Comparison of ENCODE assay signal across 17 cellular contexts in the genomic region with DNA sequence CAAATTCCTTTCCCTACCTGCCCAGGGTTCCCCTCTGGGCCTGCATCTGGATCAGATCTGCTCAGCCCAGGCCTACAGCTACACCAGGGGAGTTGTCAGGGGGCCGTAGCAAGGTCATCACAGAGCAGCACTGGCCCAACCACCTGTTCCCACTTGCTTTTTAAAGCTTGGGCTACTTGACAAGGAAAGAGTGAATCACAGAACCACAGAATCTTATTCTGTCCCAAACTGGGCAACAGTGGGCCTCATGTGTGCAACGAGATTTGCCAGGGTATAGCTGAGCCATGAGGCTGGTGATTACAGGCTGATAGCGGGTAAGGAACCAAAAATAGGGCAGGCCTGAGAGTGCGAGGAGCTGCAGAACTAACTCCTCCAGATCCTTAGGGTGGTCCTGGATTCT.
DNase-seq lines count a peak whose midpoint lies in the region; ATAC-seq and TF ChIP-seq lines count a peak whose summit lies in the region.
"Had no signal": no experiment of that assay in that cellular context is flagged by ENCODE, and none has a peak within 500 bp of the region (broad histone marks: within the 10 kb centered on the region; RNA-seq: fewer than 3 reads in every experiment).

No MANE protein-coding gene starts in this region.

- in situ Hi-C loops in brain microvascular endothelial cell (cut with HindIII; ENCODE audit: low pct_ligation_motif_present, low sequenced_read_pairs) = no loop called here

- intact Hi-C loops in tibial artery (cut with DNase I; ENCODE audit: low total_unique reads) = no loop called here
- intact Hi-C loops in heart left ventricle (cut with DNase I) = no loop called here

- no peak for TF ChIP-seq POLR2A in heart left ventricle (IDR thresholded peaks at IDR 0.05)

- H3K9me3 ChIP-seq in tibial artery (no peaks in the 10 kb centered on the region), heart left ventricle (peaks cover 0 to 9% (median 0%) of the 10 kb centered on the region in 12 donors)
- H3K9me3 ChIP-seq: suprapubic skin had no signal

- no peak overlapping the region for H3K4me3 ChIP-seq in brain microvascular endothelial cell (ENCODE audit: low read depth, low read length)
- no peak overlapping the region for H3K4me3 ChIP-seq in tibial artery
- no peak overlapping the region for H3K4me3 ChIP-seq in heart left ventricle
- H3K4me3 ChIP-seq: GM12878, suprapubic skin had no signal

- H3K4me1 ChIP-seq in tibial artery (peaks cover 0 to 56% (median 34%) of the 10 kb centered on the region in 4 donors), heart left ventricle (peaks cover 0 to 16% (median 8%) of the 10 kb centered on the region in 12 donors)

- no peaks in the 10 kb centered on the region for H3K9me3 Mint-ChIP-seq in effector memory CD8-positive, alpha-beta T cell
- H3K9me3 Mint-ChIP-seq: activated CD4-positive, alpha-beta T cell treated with anti-CD3 and anti-CD28 coated beads, Interleukin-2, amount 10 ng/mL, durations not matched to agents 24 days and 14 days; activated naive CD8-positive, alpha-beta T cell treated with anti-CD3 and anti-CD28 coated beads, Interleukin-2, amount 10 ng/mL, durations not matched to agents 7 days and 5 days; activated T-cell treated with anti-CD3 and anti-CD28 coated beads, Interleukin-2, amount 50 U/mL, for 4 hours had no signal

- H3K4me1 Mint-ChIP-seq in effector memory CD8-positive, alpha-beta T cell (ENCODE audit: low read depth in 2 of 2) = no peaks in the 10 kb centered on the region
- H3K4me1 Mint-ChIP-seq: activated CD4-positive, alpha-beta T cell treated with anti-CD3 and anti-CD28 coated beads, Interleukin-2, amount 10 ng/mL, durations not matched to agents 24 days and 14 days; activated naive CD8-positive, alpha-beta T cell treated with anti-CD3 and anti-CD28 coated beads, Interleukin-2, amount 10 ng/mL, durations not matched to agents 7 days and 5 days had no signal

- peak overlapping the region; percentile 1 for H3K27ac ChIP-seq in brain microvascular endothelial cell
- peak overlapping the region; percentile 77 to 84 for H3K27ac ChIP-seq in tibial artery
- H3K27ac ChIP-seq in heart left ventricle = peak overlapping the region in 1 of 12 donors; percentile 32
- H3K27ac ChIP-seq: C4-2B, foreskin keratinocyte, suprapubic skin had no signal

- H3K4me3 Mint-ChIP-seq in effector memory CD8-positive, alpha-beta T cell = no peak overlapping the region
- H3K4me3 Mint-ChIP-seq: activated CD4-positive, alpha-beta T cell treated with anti-CD3 and anti-CD28 coated beads, Interleukin-2, amount 10 ng/mL, durations not matched to agents 24 days and 14 days; activated naive CD8-positive, alpha-beta T cell treated with anti-CD3 and anti-CD28 coated beads, Interleukin-2, amount 10 ng/mL, durations not matched to agents 7 days and 5 days; activated T-cell treated with anti-CD3 and anti-CD28 coated beads, Interleukin-2, amount 50 U/mL, for 4 hours had no signal

- H3K27me3 Mint-ChIP-seq in effector memory CD8-positive, alpha-beta T cell = peaks cover 18 to 38% of the 10 kb centered on the region in 2 donors
- H3K27me3 Mint-ChIP-seq: activated CD4-positive, alpha-beta T cell treated with anti-CD3 and anti-CD28 coated beads, Interleukin-2, amount 10 ng/mL, durations not matched to agents 24 days and 14 days had no signal

- H3K27me3 ChIP-seq in brain microvascular endothelial cell (replicated peaks) (no peaks in the 10 kb centered on the region), tibial artery (no peaks in the 10 kb centered on the region), heart left ventricle (no peaks in the 10 kb centered on the region)
- H3K27me3 ChIP-seq: foreskin keratinocyte, suprapubic skin had no signal

- WGBS in heart left ventricle, 4 donors = 86 to 95% (median 92%) methylated on average over 4 of the region's 4 CpGs

- no peak for ATAC-seq in heart left ventricle
- ATAC-seq in effector memory CD8-positive, alpha-beta T cell (replicated peaks) = no peak
- ATAC-seq: activated T-cell treated with anti-CD3 and anti-CD28 coated beads, Interleukin-2, amount 50 U/mL, for 4 hours; foreskin keratinocyte; GM12878 had no signal

- H3K36me3 Mint-ChIP-seq in effector memory CD8-positive, alpha-beta T cell (ENCODE audit: insufficient read depth) = no peaks in the 10 kb centered on the region
- H3K36me3 Mint-ChIP-seq: activated naive CD8-positive, alpha-beta T cell treated with anti-CD3 and anti-CD28 coated beads, Interleukin-2, amount 10 ng/mL, durations not matched to agents 7 days and 5 days had no signal

- no peak for TF ChIP-seq CTCF in brain microvascular endothelial cell (IDR thresholded peaks at IDR 0.05; ENCODE audit: low read depth, low read length, missing control alignments)
- no peak for TF ChIP-seq CTCF in tibial artery (IDR thresholded peaks at IDR 0.05)
- TF ChIP-seq CTCF in heart left ventricle (IDR thresholded peaks at IDR 0.05) = no peak

- H3K36me3 ChIP-seq in brain microvascular endothelial cell (replicated peaks) (no peaks in the 10 kb centered on the region), tibial artery (no peaks in the 10 kb centered on the region), heart left ventricle (no peaks in the 10 kb centered on the region)
- H3K36me3 ChIP-seq: suprapubic skin had no signal

- no peak overlapping the region for H3K27ac Mint-ChIP-seq in effector memory CD8-positive, alpha-beta T cell
- H3K27ac Mint-ChIP-seq: activated CD4-positive, alpha-beta T cell treated with anti-CD3 and anti-CD28 coated beads, Interleukin-2, amount 10 ng/mL, durations not matched to agents 24 days and 14 days; activated naive CD8-positive, alpha-beta T cell treated with anti-CD3 and anti-CD28 coated beads, Interleukin-2, amount 10 ng/mL, durations not matched to agents 7 days and 5 days had no signal

- DNase-seq in LHCN-M2 (ENCODE audit: low read depth) (peak; percentile 92), brain microvascular endothelial cell (no peak), myocyte (ENCODE audit: low read depth) (peak; percentile 98), tibial artery (no peak), heart left ventricle (no peak)
- no peak for DNase-seq in activated CD4-positive, alpha-beta T cell treated with anti-CD3 and anti-CD28 coated beads, Interleukin-2, amount 50 U/mL, for 48 hours
- no peak for DNase-seq in activated CD4-positive, alpha-beta T cell treated with anti-CD3 and anti-CD28 coated beads for 48 hours
- no peak for DNase-seq in effector memory CD8-positive, alpha-beta T cell
- DNase-seq: activated CD4-positive, alpha-beta T cell treated with anti-CD3 and anti-CD28 coated beads, Interleukin-2, amount 10 ng/mL, durations not matched to agents 24 days and 14 days; activated naive CD8-positive, alpha-beta T cell treated with anti-CD3 and anti-CD28 coated beads, Interleukin-2, amount 10 ng/mL, durations not matched to agents 7 days and 5 days; activated T-cell treated with anti-CD3 and anti-CD28 coated beads, Interleukin-2, amount 50 U/mL, for 4 hours; foreskin keratinocyte; NCI-H2081; small intestine had no signal

Comparison
In these comparisons a context has a peak if more than half of its experiments do, and no peak if none do; other contexts are left out.
1. DNase-seq: peak in LHCN-M2 (single experiment) and myocyte (single experiment); none in brain microvascular endothelial cell (single experiment), tibial artery (0 of 2), activated CD4-positive, alpha-beta T cell treated with anti-CD3 and anti-CD28 coated beads, Interleukin-2, amount 50 U/mL, for 48 hours (0 of 2), heart left ventricle (0 of 5), activated CD4-positive, alpha-beta T cell treated with anti-CD3 and anti-CD28 coated beads for 48 hours (single experiment) and effector memory CD8-positive, alpha-beta T cell (0 of 3).